36 cellular contexts compared by ENCODE assay signal in the genomic region with DNA sequence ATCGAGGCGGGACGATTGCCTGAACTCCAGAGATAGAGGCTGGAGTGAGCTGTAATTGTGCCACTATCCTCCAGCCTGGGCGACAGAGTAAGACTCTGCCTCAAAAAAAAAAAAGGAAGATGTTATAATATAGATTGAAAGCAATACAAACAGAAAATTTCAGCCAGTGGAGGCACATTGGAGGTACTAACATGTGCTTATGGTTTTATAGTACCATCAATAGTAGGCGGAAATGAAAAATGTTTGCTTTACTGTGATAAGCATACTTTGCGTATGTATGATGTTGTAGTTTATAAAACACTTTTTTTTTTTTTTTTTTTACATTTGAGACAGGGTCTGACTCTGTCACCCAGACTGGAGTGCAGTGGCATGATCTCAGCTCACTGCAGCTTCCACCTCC.
"Had no signal": no experiment of that assay in that cellular context is flagged by ENCODE, and none has a peak within 500 bp of the region (broad histone marks: within the 10 kb centered on the region; RNA-seq: fewer than 3 reads in every experiment).

No MANE protein-coding gene starts in this region.

- DNase-seq: activated CD4-positive, alpha-beta memory T cell treated with anti-CD3 and anti-CD28 coated beads, Interleukin-2, amount 10 ng/mL, durations not matched to agents 7 days and 5 days; activated CD4-positive, alpha-beta T cell treated with anti-CD3 and anti-CD28 coated beads for 1 hour; activated CD4-positive, alpha-beta T cell treated with anti-CD3 and anti-CD28 coated beads for 36 hours; activated CD4-positive, alpha-beta T cell treated with anti-CD3 and anti-CD28 coated beads for 48 hours; activated CD4-positive, alpha-beta T cell treated with anti-CD3 and anti-CD28 coated beads, Interleukin-2, amount 50 U/mL, for 1 hour; activated CD4-positive, alpha-beta T cell treated with anti-CD3 and anti-CD28 coated beads, Interleukin-2, amount 50 U/mL, for 4 hours; activated CD4-positive, CD25-positive, alpha-beta regulatory T cell; activated CD8-positive, alpha-beta memory T cell treated with anti-CD3 and anti-CD28 coated beads for 24 hours; activated CD8-positive, alpha-beta memory T cell treated with anti-CD3 and anti-CD28 coated beads, Interleukin-2, amount 10 ng/mL, durations not matched to agents 7 days and 5 days; activated CD8-positive, alpha-beta memory T cell treated with anti-CD3 and anti-CD28 coated beads, Interleukin-2, amount 50 U/mL, for 48 hours; activated CD8-positive, alpha-beta T cell treated with anti-CD3 and anti-CD28 coated beads, Interleukin-2, amount 10 ng/mL, durations not matched to agents 7 days and 5 days; activated gamma-delta T cell treated with Interleukin-2 at 50 U/mL for 16 hours; activated naive CD4-positive, alpha-beta T cell; activated naive CD4-positive, alpha-beta T cell treated with anti-CD3 and anti-CD28 coated beads for 36 hours; activated naive CD4-positive, alpha-beta T cell treated with anti-CD3 and anti-CD28 coated beads, Interleukin-2, amount 50 U/mL, for 16 hours; activated naive CD8-positive, alpha-beta T cell treated with anti-CD3 and anti-CD28 coated beads for 36 hours; activated T-cell treated with anti-CD3 and anti-CD28 coated beads, Interleukin-2, amount 50 U/mL, for 24 hours; activated T-cell treated with anti-CD3 and anti-CD28 coated beads, Interleukin-2, amount 50 U/mL, for 72 hours; adrenal gland; amniotic stem cell; aorta; body of pancreas; brain microvascular endothelial cell; central memory CD4-positive, alpha-beta T cell; T-helper 1 cell; T-helper 2 cell; T-helper 9 cell; WERI-Rb-1 had no signal

- H3K36me3 Mint-ChIP-seq: activated naive CD4-positive, alpha-beta T cell treated with anti-CD3 and anti-CD28 coated beads, Interleukin-2, amount 50 U/mL, for 72 hours had no signal

- H3K27ac Mint-ChIP-seq: activated CD4-positive, alpha-beta memory T cell treated with anti-CD3 and anti-CD28 coated beads, Interleukin-2, amount 10 ng/mL, durations not matched to agents 7 days and 5 days; activated CD4-positive, alpha-beta T cell treated with anti-CD3 and anti-CD28 coated beads for 36 hours; activated CD8-positive, alpha-beta memory T cell treated with anti-CD3 and anti-CD28 coated beads, Interleukin-2, amount 10 ng/mL, durations not matched to agents 7 days and 5 days; activated CD8-positive, alpha-beta T cell treated with anti-CD3 and anti-CD28 coated beads, Interleukin-2, amount 10 ng/mL, durations not matched to agents 7 days and 5 days; activated naive CD4-positive, alpha-beta T cell treated with anti-CD3 and anti-CD28 coated beads for 36 hours; activated naive CD8-positive, alpha-beta T cell treated with anti-CD3 and anti-CD28 coated beads for 36 hours; activated T-cell treated with anti-CD3 and anti-CD28 coated beads, Interleukin-2, amount 50 U/mL, for 24 hours; activated T-cell treated with anti-CD3 and anti-CD28 coated beads, Interleukin-2, amount 50 U/mL, for 72 hours; activated T-helper 1 cell treated with anti-CD3 and anti-CD28 coated beads, Interleukin-12 subunit alpha, Interleukin-12 subunit beta, Interleukin-2, Interleukin-4 antibody, amounts not matched to agents 30 ng/mL and 10 ng/mL and 1 ng/mL, durations not matched to agents 14 hours and 24 hours and 36 hours; activated T-helper 17 cell treated with anti-CD3 and anti-CD28 coated beads, Interleukin-2, amount 50 U/mL, for 72 hours; T-helper 1 cell treated with Interleukin-12 subunit alpha and Interleukin-12 subunit beta and Interleukin-4 antibody, amounts not matched to agents 30 μg/mL and 1 μg/mL, for 36 hours; T-helper 2 cell treated with Interferon-gamma antibody and Interleukin-4, amounts not matched to agents 5 μg/mL and 100 μg/mL, for 36 hours; WTC11 had no signal

- ATAC-seq: activated CD4-positive, alpha-beta T cell treated with anti-CD3 and anti-CD28 coated beads for 36 hours; activated CD4-positive, CD25-positive, alpha-beta regulatory T cell treated with anti-CD3 and anti-CD28 coated beads, Interleukin-2, amount 50 U/mL, for 24 hours; activated CD8-positive, alpha-beta memory T cell treated with anti-CD3 and anti-CD28 coated beads, Interleukin-2, amount 10 ng/mL, durations not matched to agents 7 days and 5 days; activated CD8-positive, alpha-beta T cell treated with anti-CD3 and anti-CD28 coated beads, Interleukin-2, amount 10 ng/mL, durations not matched to agents 7 days and 5 days; activated naive CD4-positive, alpha-beta T cell treated with anti-CD3 and anti-CD28 coated beads, Interleukin-2, amount 50 U/mL, for 72 hours; activated T-cell treated with anti-CD3 and anti-CD28 coated beads, Interleukin-2, amount 50 U/mL, for 72 hours; activated T-helper 17 cell treated with anti-CD3 and anti-CD28 coated beads, Interleukin-2, amount 50 U/mL, for 72 hours; body of pancreas; WTC11 had no signal

- H3K27me3 Mint-ChIP-seq: activated CD4-positive, alpha-beta memory T cell treated with anti-CD3 and anti-CD28 coated beads, Interleukin-2, amount 10 ng/mL, durations not matched to agents 7 days and 5 days; activated CD4-positive, alpha-beta T cell treated with anti-CD3 and anti-CD28 coated beads for 36 hours; activated CD8-positive, alpha-beta memory T cell treated with anti-CD3 and anti-CD28 coated beads, Interleukin-2, amount 10 ng/mL, durations not matched to agents 7 days and 5 days; activated naive CD8-positive, alpha-beta T cell treated with anti-CD3 and anti-CD28 coated beads for 36 hours; activated T-cell treated with anti-CD3 and anti-CD28 coated beads, Interleukin-2, amount 50 U/mL, for 24 hours; activated T-helper 17 cell treated with anti-CD3 and anti-CD28 coated beads, Interleukin-2, amount 50 U/mL, for 72 hours had no signal

- H3K4me1 Mint-ChIP-seq: activated CD4-positive, alpha-beta memory T cell treated with anti-CD3 and anti-CD28 coated beads, Interleukin-2, amount 10 ng/mL, durations not matched to agents 7 days and 5 days; activated naive CD8-positive, alpha-beta T cell treated with anti-CD3 and anti-CD28 coated beads for 36 hours had no signal

- H3K4me3 Mint-ChIP-seq: activated CD4-positive, alpha-beta memory T cell treated with anti-CD3 and anti-CD28 coated beads, Interleukin-2, amount 10 ng/mL, durations not matched to agents 7 days and 5 days; activated CD4-positive, alpha-beta T cell treated with anti-CD3 and anti-CD28 coated beads for 36 hours; activated CD8-positive, alpha-beta memory T cell treated with anti-CD3 and anti-CD28 coated beads, Interleukin-2, amount 10 ng/mL, durations not matched to agents 7 days and 5 days; activated CD8-positive, alpha-beta T cell treated with anti-CD3 and anti-CD28 coated beads, Interleukin-2, amount 10 ng/mL, durations not matched to agents 7 days and 5 days; activated naive CD4-positive, alpha-beta T cell treated with anti-CD3 and anti-CD28 coated beads for 36 hours; activated naive CD8-positive, alpha-beta T cell treated with anti-CD3 and anti-CD28 coated beads for 36 hours; activated T-cell treated with anti-CD3 and anti-CD28 coated beads, Interleukin-2, amount 50 U/mL, for 24 hours; activated T-cell treated with anti-CD3 and anti-CD28 coated beads, Interleukin-2, amount 50 U/mL, for 72 hours; activated T-helper 1 cell treated with anti-CD3 and anti-CD28 coated beads, Interleukin-12 subunit alpha, Interleukin-12 subunit beta, Interleukin-2, Interleukin-4 antibody, amounts not matched to agents 30 ng/mL and 10 ng/mL and 1 ng/mL, durations not matched to agents 14 hours and 24 hours and 36 hours; activated T-helper 17 cell treated with anti-CD3 and anti-CD28 coated beads, Interleukin-2, amount 50 U/mL, for 72 hours; T-helper 1 cell treated with Interleukin-12 subunit alpha and Interleukin-12 subunit beta and Interleukin-4 antibody, amounts not matched to agents 30 μg/mL and 1 μg/mL, for 36 hours; T-helper 2 cell treated with Interferon-gamma antibody and Interleukin-4, amounts not matched to agents 5 μg/mL and 100 μg/mL, for 36 hours; WTC11 had no signal

- H3K4me3 ChIP-seq: adrenal gland, body of pancreas, breast epithelium had no signal

- H3K9me3 Mint-ChIP-seq: activated CD4-positive, alpha-beta memory T cell treated with anti-CD3 and anti-CD28 coated beads, Interleukin-2, amount 10 ng/mL, durations not matched to agents 7 days and 5 days; activated naive CD4-positive, alpha-beta T cell treated with anti-CD3 and anti-CD28 coated beads for 36 hours; activated naive CD4-positive, alpha-beta T cell treated with anti-CD3 and anti-CD28 coated beads, Interleukin-2, amount 50 U/mL, for 72 hours; activated naive CD8-positive, alpha-beta T cell treated with anti-CD3 and anti-CD28 coated beads for 36 hours; activated T-cell treated with anti-CD3 and anti-CD28 coated beads, Interleukin-2, amount 50 U/mL, for 24 hours; activated T-cell treated with anti-CD3 and anti-CD28 coated beads, Interleukin-2, amount 50 U/mL, for 72 hours; activated T-helper 1 cell treated with anti-CD3 and anti-CD28 coated beads, Interleukin-12 subunit alpha, Interleukin-12 subunit beta, Interleukin-2, Interleukin-4 antibody, amounts not matched to agents 30 ng/mL and 10 ng/mL and 1 ng/mL, durations not matched to agents 14 hours and 24 hours and 36 hours; activated T-helper 17 cell treated with anti-CD3 and anti-CD28 coated beads, Interleukin-2, amount 50 U/mL, for 72 hours; T-helper 1 cell treated with Interleukin-12 subunit alpha and Interleukin-12 subunit beta and Interleukin-4 antibody, amounts not matched to agents 30 μg/mL and 1 μg/mL, for 36 hours; T-helper 2 cell treated with Interferon-gamma antibody and Interleukin-4, amounts not matched to agents 5 μg/mL and 100 μg/mL, for 36 hours; WTC11 had no signal
